Comparison of ENCODE assay signal across 7 cellular contexts in the genomic region with DNA sequence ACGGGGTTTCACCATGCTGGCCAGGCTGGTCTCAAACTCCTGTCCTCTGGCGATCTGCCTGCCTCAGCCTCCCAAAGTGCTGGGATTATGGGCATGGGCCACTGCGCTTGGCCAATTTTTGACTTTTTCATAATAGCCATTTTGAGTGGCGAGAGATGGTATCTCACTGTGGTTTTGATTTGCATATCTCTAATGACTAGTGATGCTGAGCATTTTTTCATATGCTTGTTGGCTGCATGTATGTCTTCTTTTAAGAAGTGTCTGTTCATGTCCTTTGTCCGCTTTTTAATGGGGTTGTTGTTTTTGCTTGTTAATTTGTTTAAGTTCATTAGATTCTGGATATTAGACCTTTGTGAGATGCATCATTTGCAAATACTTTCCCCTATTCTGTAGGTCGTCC.
DNase-seq lines count a peak whose midpoint lies in the region; ATAC-seq lines count a peak whose summit lies in the region.
"Not testable (repeated sequence)": the region's sequence is repeated elsewhere in the genome, so short reads cannot be mapped to it uniquely, and the experiment has no call there.

No MANE protein-coding gene starts in this region.

- ATAC-seq in GM18498 (IDR thresholded peaks at IDR 0.05; ENCODE audit: unreplicated experiment) (peak; percentile 32), GM18868 (IDR thresholded peaks at IDR 0.05; ENCODE audit: unreplicated experiment) (peak; percentile 36), GM19351 (IDR thresholded peaks at IDR 0.05; ENCODE audit: unreplicated experiment) (peak; percentile 48), HG03175 (IDR thresholded peaks at IDR 0.05; ENCODE audit: unreplicated experiment) (peak; percentile 42), HG03442 (IDR thresholded peaks at IDR 0.05; ENCODE audit: unreplicated experiment) (peak; percentile 40)
- not testable (repeated sequence) for ATAC-seq in T-helper 17 cell; stimulated activated naive B cell treated with anti-CD40 and anti-IgM and Interleukin-4, amounts not matched to agents 10 μg/mL and 1 μg/mL and 100 μg/mL, for 72 hours (replicated peaks)

- H3K9me3 Mint-ChIP-seq in stimulated activated naive B cell treated with anti-CD40 and anti-IgM and Interleukin-4, amounts not matched to agents 10 μg/mL and 1 μg/mL and 100 μg/mL, for 72 hours: not testable (repeated sequence)

- not testable (repeated sequence) for H3K9me3 ChIP-seq in T-helper 17 cell (ENCODE audit: control insufficient read depth, low read length, poor library complexity, severe bottlenecking)

- H3K4me3 Mint-ChIP-seq in T-helper 17 cell; stimulated activated naive B cell treated with anti-CD40 and anti-IgM and Interleukin-4, amounts not matched to agents 10 μg/mL and 1 μg/mL and 100 μg/mL, for 72 hours: not testable (repeated sequence)

- H3K27ac Mint-ChIP-seq in T-helper 17 cell: peak overlapping the region; percentile 32
- peak overlapping the region; percentile 4 for H3K27ac Mint-ChIP-seq in stimulated activated naive B cell treated with anti-CD40 and anti-IgM and Interleukin-4, amounts not matched to agents 10 μg/mL and 1 μg/mL and 100 μg/mL, for 72 hours

- H3K27me3 Mint-ChIP-seq in T-helper 17 cell; stimulated activated naive B cell treated with anti-CD40 and anti-IgM and Interleukin-4, amounts not matched to agents 10 μg/mL and 1 μg/mL and 100 μg/mL, for 72 hours: not testable (repeated sequence)

- H3K36me3 Mint-ChIP-seq in T-helper 17 cell (ENCODE audit: low read depth): not testable (repeated sequence)
- peaks cover 56 to 84% of the 10 kb centered on the region in 2 donors for H3K36me3 Mint-ChIP-seq in stimulated activated naive B cell treated with anti-CD40 and anti-IgM and Interleukin-4, amounts not matched to agents 10 μg/mL and 1 μg/mL and 100 μg/mL, for 72 hours

- peaks cover 11% of the 10 kb centered on the region for H3K4me1 Mint-ChIP-seq in T-helper 17 cell
- H3K4me1 Mint-ChIP-seq in stimulated activated naive B cell treated with anti-CD40 and anti-IgM and Interleukin-4, amounts not matched to agents 10 μg/mL and 1 μg/mL and 100 μg/mL, for 72 hours: peaks cover 11 to 14% of the 10 kb centered on the region in 2 donors

- not testable (repeated sequence) for DNase-seq in T-helper 17 cell; stimulated activated naive B cell treated with anti-CD40 and anti-IgM and Interleukin-4, amounts not matched to agents 10 μg/mL and 1 μg/mL and 100 μg/mL, for 72 hours
